24 cellular contexts compared by ENCODE assay signal in genomic region chr2:102273619-102274211, GRCh38. TPM values are rescaled to one million over a fixed set of nuclear protein-coding genes. Genes with fewer than 3 reads are reported as not detected.
DNase-seq lines count a peak whose midpoint lies in the region; ATAC-seq and TF ChIP-seq lines count a peak whose summit lies in the region.
"Had no signal": no experiment of that assay in that cellular context is flagged by ENCODE, and none has a peak within 500 bp of the region (broad histone marks: within the 10 kb centered on the region; RNA-seq: fewer than 3 reads in every experiment).

No MANE protein-coding gene starts in this region.

- H3K27ac ChIP-seq in heart left ventricle = peak overlapping the region in 4 of 12 donors; percentile 35 to 60 (median 58)
- peak overlapping the region; percentile 72 for H3K27ac ChIP-seq in neutrophil
- H3K27ac ChIP-seq: A549, neural progenitor cell, skin epidermis, tibial artery had no signal

- H3K27me3 Mint-ChIP-seq in osteocyte (ENCODE audit: unreplicated experiment) = peaks cover 51% of the 10 kb centered on the region

- peak in 1 of 2 donors; percentile 20 for TF ChIP-seq POLR2A in heart left ventricle (IDR thresholded peaks at IDR 0.05)

- no peaks in the 10 kb centered on the region for H3K9me3 Mint-ChIP-seq in osteocyte (ENCODE audit: unreplicated experiment)
- H3K9me3 Mint-ChIP-seq: activated CD4-positive, alpha-beta memory T cell treated with anti-CD3 and anti-CD28 coated beads for 36 hours had no signal

- no peak for DNase-seq in Right ventricle myocardium inferior (ENCODE audit: missing footprints)
- no peak for DNase-seq in cardiac septum (ENCODE audit: low spot score)
- no peak for DNase-seq in heart left ventricle
- DNase-seq in osteocyte (ENCODE audit: extremely low spot score, unreplicated experiment) = no peak
- DNase-seq in NCI-H2171 (lab: John Stamatoyannopoulos, UW) = no peak
- DNase-seq: activated CD4-positive, alpha-beta memory T cell treated with anti-CD3 and anti-CD28 coated beads for 36 hours; activated naive CD8-positive, alpha-beta T cell treated with anti-CD3 and anti-CD28 coated beads for 36 hours; activated T-cell treated with anti-CD3 and anti-CD28 coated beads, Interleukin-2, amount 50 U/mL, for 72 hours; caudate nucleus; CD4-positive, CD25-positive, alpha-beta regulatory T cell; effector CD8-positive, alpha-beta T cell; mesendoderm; NCI-H1092; NCI-H2107; tibial artery had no signal

- peaks cover 0 to 26% (median 0%) of the 10 kb centered on the region in 9 donors for H3K27me3 ChIP-seq in heart left ventricle
- H3K27me3 ChIP-seq in neutrophil = peaks cover 4% of the 10 kb centered on the region
- H3K27me3 ChIP-seq: neural progenitor cell had no signal

- no peaks in the 10 kb centered on the region for H3K36me3 Mint-ChIP-seq in osteocyte (ENCODE audit: unreplicated experiment)
- H3K36me3 Mint-ChIP-seq: activated CD4-positive, alpha-beta memory T cell treated with anti-CD3 and anti-CD28 coated beads for 36 hours; activated naive CD8-positive, alpha-beta T cell treated with anti-CD3 and anti-CD28 coated beads for 36 hours; IgD-negative memory B cell; neural progenitor cell; stimulated activated effector memory CD8-positive, alpha-beta T cell treated with anti-CD3 and anti-CD28 coated beads, Interleukin-12 subunit alpha, Interleukin-12 subunit beta, amount 100 ng/mL, for 72 hours had no signal

- 46 to 53% (median 51%) methylated on average over 6 of the region's 6 CpGs for WGBS in heart left ventricle, 4 donors

- ATAC-seq in Right ventricle myocardium inferior = peak; percentile 83
- ATAC-seq in heart left ventricle = peak; percentile 73 to 97 (median 90)
- ATAC-seq in HG02970 (IDR thresholded peaks at IDR 0.05; ENCODE audit: low FRiP score, unreplicated experiment) = no peak
- no peak for ATAC-seq in HG02759 (IDR thresholded peaks at IDR 0.05; ENCODE audit: unreplicated experiment)
- ATAC-seq: A549; activated T-cell treated with anti-CD3 and anti-CD28 coated beads, Interleukin-2, amount 50 U/mL, for 72 hours; SK-N-SH treated with all-trans-retinoic acid at 6 μM for 48 hours; stimulated activated effector memory CD8-positive, alpha-beta T cell treated with anti-CD3 and anti-CD28 coated beads, Interleukin-12 subunit alpha, Interleukin-12 subunit beta, amount 100 ng/mL, for 72 hours had no signal

- no peak overlapping the region for H3K27ac Mint-ChIP-seq in osteocyte (ENCODE audit: unreplicated experiment)
- H3K27ac Mint-ChIP-seq: activated CD4-positive, alpha-beta memory T cell treated with anti-CD3 and anti-CD28 coated beads for 36 hours; activated naive CD8-positive, alpha-beta T cell treated with anti-CD3 and anti-CD28 coated beads for 36 hours; activated T-cell treated with anti-CD3 and anti-CD28 coated beads, Interleukin-2, amount 50 U/mL, for 72 hours; CD4-positive, CD25-positive, alpha-beta regulatory T cell; IgD-negative memory B cell; neural progenitor cell; stimulated activated effector memory CD8-positive, alpha-beta T cell treated with anti-CD3 and anti-CD28 coated beads, Interleukin-12 subunit alpha, Interleukin-12 subunit beta, amount 100 ng/mL, for 72 hours had no signal

- H3K4me1 ChIP-seq in heart left ventricle (peaks cover 0 to 25% (median 0%) of the 10 kb centered on the region in 12 donors), neutrophil (ENCODE audit: control insufficient read depth in 1 of 2, insufficient read depth in 1 of 2, low read depth in 1 of 2, low read length in 1 of 2) (peaks cover 14 to 28% of the 10 kb centered on the region in 2 experiments)
- H3K4me1 ChIP-seq: A549 had no signal

- H3K4me3 ChIP-seq in heart left ventricle (no peak overlapping the region), neutrophil (ENCODE audit: low read depth in 1 of 2, low read length in 1 of 2) (no peak overlapping the region)
- H3K4me3 ChIP-seq: A549, neural progenitor cell, skin epidermis, tibial artery had no signal

- no peaks in the 10 kb centered on the region for H3K4me1 Mint-ChIP-seq in osteocyte (ENCODE audit: unreplicated experiment)

- H3K36me3 ChIP-seq in heart left ventricle (no peaks in the 10 kb centered on the region), neutrophil (no peaks in the 10 kb centered on the region)
- H3K36me3 ChIP-seq: neural progenitor cell, tibial artery had no signal

- H3K9me3 ChIP-seq in heart left ventricle (peaks cover 0 to 11% (median 0%) of the 10 kb centered on the region in 12 donors), neutrophil (no peaks in the 10 kb centered on the region)
- H3K9me3 ChIP-seq: tibial artery had no signal

- intact Hi-C loops in Right ventricle myocardium inferior (cut with DNase I) (no loop called here), cardiac septum (cut with DNase I) (no loop called here), heart left ventricle (cut with DNase I) (no loop called here)

- TF ChIP-seq CTCF in heart left ventricle (IDR thresholded peaks at IDR 0.05) (no peak), neutrophil (IDR thresholded peaks at IDR 0.05) (no peak), osteocyte (IDR thresholded peaks at IDR 0.05) (no peak)

- no peak overlapping the region for H3K4me3 Mint-ChIP-seq in osteocyte (ENCODE audit: unreplicated experiment)
- H3K4me3 Mint-ChIP-seq: activated CD4-positive, alpha-beta memory T cell treated with anti-CD3 and anti-CD28 coated beads for 36 hours; activated naive CD8-positive, alpha-beta T cell treated with anti-CD3 and anti-CD28 coated beads for 36 hours; activated T-cell treated with anti-CD3 and anti-CD28 coated beads, Interleukin-2, amount 50 U/mL, for 72 hours; CD4-positive, CD25-positive, alpha-beta regulatory T cell; IgD-negative memory B cell; neural progenitor cell; stimulated activated effector memory CD8-positive, alpha-beta T cell treated with anti-CD3 and anti-CD28 coated beads, Interleukin-12 subunit alpha, Interleukin-12 subunit beta, amount 100 ng/mL, for 72 hours had no signal

RNA-seq across cellular contexts. Expression of gene IL1RL1, which starts 37.6 kb away (rescaled TPM):
- total RNA-seq in Right ventricle myocardium inferior = 1.7 TPM
- 1.1 TPM for total RNA-seq in cardiac septum
- total RNA-seq in heart left ventricle = 10 to 100 TPM in 2 of 9 donors, 1 to 10 TPM in 3, under 1 TPM in 4; 0.25 to 84.9 (median 1.6) TPM
- 10 to 100 TPM in 1 of 2 donors, 1 to 10 TPM in 1; 1.1 to 36.6 TPM for polyA plus RNA-seq in heart left ventricle
- total RNA-seq in osteocyte = not detected in 2 replicates
- polyA plus RNA-seq: CD4-positive, CD25-positive, alpha-beta regulatory T cell; IgD-negative memory B cell had no signal

Comparison
In these comparisons a context has a peak if more than half of its experiments do, and no peak if none do; other contexts are left out.
1. ATAC-seq: peak in Right ventricle myocardium inferior (single experiment) and heart left ventricle (4 of 4); none in HG02970 (single experiment) and HG02759 (single experiment).